Comparison of ENCODE assay signal across 26 cellular contexts in the genomic region with DNA sequence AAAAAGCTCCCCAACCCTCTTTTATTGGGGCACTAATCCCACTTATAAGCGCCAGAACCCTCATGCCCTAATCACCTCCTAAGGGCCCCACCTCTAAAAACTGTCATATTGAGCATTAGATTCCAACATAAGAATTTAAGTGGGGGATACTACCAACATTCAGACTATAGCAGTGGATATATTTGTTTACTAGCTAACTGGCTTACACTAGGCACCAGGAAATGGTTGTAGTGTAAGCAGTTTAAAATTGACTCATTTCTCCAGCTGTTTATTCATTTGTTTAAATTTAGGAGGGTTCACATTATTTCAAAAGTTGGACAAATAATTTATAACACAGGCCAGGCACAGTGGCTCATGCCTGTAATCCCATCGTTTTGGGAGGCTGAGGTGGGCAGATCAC. TPM values are rescaled to one million over a fixed set of nuclear protein-coding genes. Genes with fewer than 3 reads are reported as not detected.
DNase-seq lines count a peak whose midpoint lies in the region; ATAC-seq and TF ChIP-seq lines count a peak whose summit lies in the region.
"Had no signal": no experiment of that assay in that cellular context is flagged by ENCODE, and none has a peak within 500 bp of the region (broad histone marks: within the 10 kb centered on the region; RNA-seq: fewer than 3 reads in every experiment).

No MANE protein-coding gene starts in this region.

- peaks cover 60% of the 10 kb centered on the region for H3K36me3 Mint-ChIP-seq in activated CD8-positive, alpha-beta T cell treated with anti-CD3 and anti-CD28 coated beads for 36 hours (ENCODE audit: low read depth)
- H3K36me3 Mint-ChIP-seq in activated CD8-positive, alpha-beta T cell treated with anti-CD3 and anti-CD28 coated beads, Interleukin-2, amount 10 ng/mL, durations not matched to agents 7 days and 5 days (ENCODE audit: low read depth) = peaks cover 73% of the 10 kb centered on the region
- peaks cover 89% of the 10 kb centered on the region for H3K36me3 Mint-ChIP-seq in CD8-positive, alpha-beta T cell
- H3K36me3 Mint-ChIP-seq in memory B cell (peaks cover 26% of the 10 kb centered on the region), WTC11 (peaks cover 73% of the 10 kb centered on the region)

- H3K27me3 Mint-ChIP-seq in activated CD8-positive, alpha-beta T cell treated with anti-CD3 and anti-CD28 coated beads for 36 hours = no peaks in the 10 kb centered on the region
- H3K27me3 Mint-ChIP-seq in activated CD8-positive, alpha-beta T cell treated with anti-CD3 and anti-CD28 coated beads, Interleukin-2, amount 10 ng/mL, durations not matched to agents 7 days and 5 days (ENCODE audit: low read depth) = no peaks in the 10 kb centered on the region
- no peaks in the 10 kb centered on the region for H3K27me3 Mint-ChIP-seq in CD8-positive, alpha-beta T cell (ENCODE audit: low read depth)
- no peaks in the 10 kb centered on the region for H3K27me3 Mint-ChIP-seq in memory B cell
- H3K27me3 Mint-ChIP-seq in WTC11 (ENCODE audit: low read depth) = no peaks in the 10 kb centered on the region
- H3K27me3 Mint-ChIP-seq: CD4-positive, alpha-beta memory T cell had no signal

- no peak for TF ChIP-seq RAD21 in IMR-90 (IDR thresholded peaks at IDR 0.05; ENCODE audit: low read length)

- no peak overlapping the region for H2BK120ac ChIP-seq in IMR-90 (ENCODE audit: low read depth, low read length)

- H3K4me1 ChIP-seq in CD8-positive, alpha-beta T cell (ENCODE audit: insufficient read depth, low read length) = no peaks in the 10 kb centered on the region
- H3K4me1 ChIP-seq in IMR-90 (ENCODE audit: control insufficient read depth, insufficient read depth, low read length) = no peaks in the 10 kb centered on the region
- H3K4me1 ChIP-seq: A549; BLaER1 treated with 17β-estradiol and CSF1 and Interleukin-3, amounts not matched to agents 10 nM and 100 nM; Caco-2; HAP-1 had no signal

- H2BK5ac ChIP-seq in IMR-90 (ENCODE audit: low read depth, low read length, poor library complexity, severe bottlenecking) = no peak overlapping the region

- H2AK9ac ChIP-seq in IMR-90 (replicated peaks; ENCODE audit: low read depth, low read length, poor library complexity) = no peak overlapping the region

- no peaks in the 10 kb centered on the region for H3K4me1 Mint-ChIP-seq in activated CD8-positive, alpha-beta T cell treated with anti-CD3 and anti-CD28 coated beads for 36 hours (ENCODE audit: low read depth)
- no peaks in the 10 kb centered on the region for H3K4me1 Mint-ChIP-seq in activated CD8-positive, alpha-beta T cell treated with anti-CD3 and anti-CD28 coated beads, Interleukin-2, amount 10 ng/mL, durations not matched to agents 7 days and 5 days (ENCODE audit: low read depth)
- H3K4me1 Mint-ChIP-seq in CD8-positive, alpha-beta T cell (ENCODE audit: low read depth) = peaks cover 3% of the 10 kb centered on the region
- H3K4me1 Mint-ChIP-seq in memory B cell (peaks cover 3% of the 10 kb centered on the region), WTC11 (no peaks in the 10 kb centered on the region)

- H3K9me3 Mint-ChIP-seq in activated CD8-positive, alpha-beta T cell treated with anti-CD3 and anti-CD28 coated beads for 36 hours = peaks cover 1% of the 10 kb centered on the region
- H3K9me3 Mint-ChIP-seq in activated CD8-positive, alpha-beta T cell treated with anti-CD3 and anti-CD28 coated beads, Interleukin-2, amount 10 ng/mL, durations not matched to agents 7 days and 5 days (ENCODE audit: insufficient read depth) = no peaks in the 10 kb centered on the region
- no peaks in the 10 kb centered on the region for H3K9me3 Mint-ChIP-seq in CD8-positive, alpha-beta T cell
- H3K9me3 Mint-ChIP-seq in memory B cell (no peaks in the 10 kb centered on the region), WTC11 (peaks cover 5% of the 10 kb centered on the region; the same call in 1 of the 2 replicates)
- H3K9me3 Mint-ChIP-seq: CD4-positive, alpha-beta memory T cell had no signal

- no peak overlapping the region for H2BK20ac ChIP-seq in IMR-90 (ENCODE audit: low read depth, low read length)

- H3K79me1 ChIP-seq in IMR-90 (ENCODE audit: low read depth in 1 of 2, low read length in 2 of 2) = no peaks in the 10 kb centered on the region; a peak in 1 of 4 replicates

- CTCF ChIA-PET in activated CD8-positive, alpha-beta T cell treated with anti-CD3 and anti-CD28 coated beads for 36 hours (lab: Charles Lee) = no interaction called here
- CTCF ChIA-PET in activated CD8-positive, alpha-beta T cell treated with anti-CD3 and anti-CD28 coated beads, Interleukin-2, amount 10 ng/mL, durations not matched to agents 7 days and 5 days (lab: Charles Lee) = interaction anchor here (0.6 kb wide), 1 partner anchor 22 kb away, joined by 3 read pairs; no protein-coding TSS in a partner anchor
- CTCF ChIA-PET in CD8-positive, alpha-beta T cell (lab: Charles Lee) = no interaction called here
- CTCF ChIA-PET in IMR-90 (lab: Yijun Ruan, JAX) (interaction anchor here (1.4 kb wide), 1 partner anchor 11 kb away, joined by 5 read pairs; no protein-coding TSS in a partner anchor), WTC11 (lab: Charles Lee) (no interaction called here)

- no peaks in the 10 kb centered on the region for H3K9me1 ChIP-seq in IMR-90 (ENCODE audit: insufficient read depth, low read length)

- H3K27ac Mint-ChIP-seq in activated CD8-positive, alpha-beta T cell treated with anti-CD3 and anti-CD28 coated beads for 36 hours = peak overlapping the region; percentile 41
- no peak overlapping the region for H3K27ac Mint-ChIP-seq in activated CD8-positive, alpha-beta T cell treated with anti-CD3 and anti-CD28 coated beads, Interleukin-2, amount 10 ng/mL, durations not matched to agents 7 days and 5 days
- H3K27ac Mint-ChIP-seq in CD8-positive, alpha-beta T cell = peak overlapping the region; percentile 57
- H3K27ac Mint-ChIP-seq in memory B cell = peak overlapping the region; percentile 28
- H3K27ac Mint-ChIP-seq in WTC11 = no peak overlapping the region

- DNase-seq in activated CD8-positive, alpha-beta T cell treated with anti-CD3 and anti-CD28 coated beads for 36 hours = no peak
- no peak for DNase-seq in activated CD8-positive, alpha-beta T cell treated with anti-CD3 and anti-CD28 coated beads, Interleukin-2, amount 10 ng/mL, durations not matched to agents 7 days and 5 days
- DNase-seq in CD8-positive, alpha-beta T cell = no peak
- DNase-seq in IMR-90 (no peak), memory B cell (ENCODE audit: low spot score in 2 of 2) (no peak), WTC11 (ENCODE audit: low spot score) (no peak), H4 (ENCODE audit: low spot score) (no peak)
- DNase-seq: AML-193; Caco-2; CD4-positive, alpha-beta memory T cell; GM23248; NCI-H1092 treated with DMSO at 0.1 percent for 48 hours; NCI-H1436; NCI-H187; NCI-H2081 treated with DMSO at 0.1 percent for 48 hours; NCI-H2171; NCI-H226; NCI-H510A; NCI-H69; SHP77 had no signal

- peaks cover 54% of the 10 kb centered on the region for H3K36me3 ChIP-seq in CD8-positive, alpha-beta T cell (ENCODE audit: insufficient read depth, low read length)
- peaks cover 41% of the 10 kb centered on the region for H3K36me3 ChIP-seq in IMR-90 (ENCODE audit: control insufficient read depth, insufficient read depth, low read length)

- H3K18ac ChIP-seq in IMR-90 (ENCODE audit: low read depth, low read length) = no peak overlapping the region

- H3K27ac ChIP-seq in CD8-positive, alpha-beta T cell (ENCODE audit: low read depth, low read length) = no peak overlapping the region
- H3K27ac ChIP-seq in IMR-90 (ENCODE audit: insufficient read depth, low read length) = no peak overlapping the region
- H3K27ac ChIP-seq: A549; BLaER1 treated with 17β-estradiol and CSF1 and Interleukin-3, amounts not matched to agents 10 nM and 100 nM; GM23248; RWPE1 had no signal

- H3K27me3 ChIP-seq in CD8-positive, alpha-beta T cell (ENCODE audit: insufficient read depth, low read length) = no peaks in the 10 kb centered on the region
- no peaks in the 10 kb centered on the region for H3K27me3 ChIP-seq in IMR-90 (ENCODE audit: control insufficient read depth, insufficient read depth, low read length)
- H3K27me3 ChIP-seq: BLaER1 treated with 17β-estradiol and CSF1 and Interleukin-3, amounts not matched to agents 10 nM and 100 nM had no signal

- no peaks in the 10 kb centered on the region for H4K20me1 ChIP-seq in IMR-90 (ENCODE audit: insufficient read depth, low read length)

- H2AFZ ChIP-seq in IMR-90 (replicated peaks; ENCODE audit: low read length, poor library complexity) = no peak overlapping the region
- H2AFZ ChIP-seq: GM23248 had no signal

- POLR2A ChIA-PET in activated CD8-positive, alpha-beta T cell treated with anti-CD3 and anti-CD28 coated beads for 36 hours (lab: Charles Lee) = interaction anchor here (1.5 to 1.7 kb wide), 2 partner anchors 21 to 29 kb away, joined by 3 to 10 read pairs; no protein-coding TSS in a partner anchor
- POLR2A ChIA-PET in activated CD8-positive, alpha-beta T cell treated with anti-CD3 and anti-CD28 coated beads, Interleukin-2, amount 10 ng/mL, durations not matched to agents 7 days and 5 days (lab: Charles Lee) = interaction anchor here (1.1 to 1.5 kb wide), 2 partner anchors 29 to 33 kb away, joined by 3 to 6 read pairs; no protein-coding TSS in a partner anchor
- POLR2A ChIA-PET in CD8-positive, alpha-beta T cell (lab: Charles Lee) = interaction anchor here (1.2 kb wide), 1 partner anchor 23 kb away, joined by 10 read pairs; a partner anchor contains a TSS
- POLR2A ChIA-PET in IMR-90 (lab: Charles Lee; ENCODE audit: unreplicated experiment) = no interaction called here
- POLR2A ChIA-PET in WTC11 (lab: Charles Lee) = interaction anchor here (0.6 kb wide), 2 partner anchors 13 to 46 kb away, joined by 3 to 7 read pairs; no protein-coding TSS in a partner anchor

- WGBS in IMR-90 (ENCODE audit: extremely low coverage in 2 of 2, insufficient read length in 1 of 2), 2 experiments = no CpG with 5 or more reads among the region's 2 CpGs

- no TSS peak for BruUV-seq in IMR-90 (replicated peaks; lab: Mats Ljungman, UMichigan)

- intact Hi-C loops in activated CD8-positive, alpha-beta T cell treated with anti-CD3 and anti-CD28 coated beads for 36 hours (cut with micrococcal nuclease) = no loop called here
- intact Hi-C loops in CD8-positive, alpha-beta T cell (cut with DNase I, micrococcal nuclease) = no loop called here
- intact Hi-C loops in IMR-90 (cut with micrococcal nuclease) = no loop called here

- peak overlapping the region; percentile 3; the same call in 1 of the 2 replicates for H3K4me2 ChIP-seq in IMR-90 (ENCODE audit: low read depth, low read length)
- H3K4me2 ChIP-seq: A549; BLaER1 treated with 17β-estradiol and CSF1 and Interleukin-3, amounts not matched to agents 10 nM and 100 nM had no signal

- no peak overlapping the region for H3K56ac ChIP-seq in IMR-90 (ENCODE audit: extremely low read depth, insufficient read depth, low read length)

- H4K5ac ChIP-seq in IMR-90 (ENCODE audit: low read depth, low read length) = no peak overlapping the region

- no peak overlapping the region for H4K91ac ChIP-seq in IMR-90 (ENCODE audit: insufficient read depth, low read depth, low read length)

- no peak overlapping the region for H3K9ac ChIP-seq in IMR-90 (ENCODE audit: low read depth, low read length)
- H3K9ac ChIP-seq: BLaER1 treated with 17β-estradiol and CSF1 and Interleukin-3, amounts not matched to agents 10 nM and 100 nM; GM23248 had no signal

- H3K4me3 ChIP-seq in CD8-positive, alpha-beta T cell (ENCODE audit: low read depth, low read length) = no peak overlapping the region
- no peak overlapping the region for H3K4me3 ChIP-seq in IMR-90 (ENCODE audit: insufficient read depth, low read depth, low read length)
- H3K4me3 ChIP-seq: A549; BLaER1 treated with 17β-estradiol and CSF1 and Interleukin-3, amounts not matched to agents 10 nM and 100 nM; GM23248; HAP-1 had no signal

- no peak overlapping the region for H2AK5ac ChIP-seq in IMR-90 (ENCODE audit: low read depth, low read length)

- H4K8ac ChIP-seq in IMR-90 (ENCODE audit: low read depth in 2 of 2, low read length in 2 of 2) = no peak overlapping the region

- H3K14ac ChIP-seq in IMR-90 (replicated peaks; ENCODE audit: low read depth, low read length) = no peak overlapping the region

- no peak overlapping the region for H3K4ac ChIP-seq in IMR-90 (ENCODE audit: low read depth, low read length)

- H3K9me3 ChIP-seq in CD8-positive, alpha-beta T cell (ENCODE audit: low read length) = no peaks in the 10 kb centered on the region
- no peaks in the 10 kb centered on the region for H3K9me3 ChIP-seq in IMR-90 (ENCODE audit: control insufficient read depth, insufficient read depth, low read length)
- H3K9me3 ChIP-seq: A549, Caco-2, HAP-1 had no signal

- no peak for ATAC-seq in activated CD8-positive, alpha-beta T cell treated with anti-CD3 and anti-CD28 coated beads for 36 hours
- no peak for ATAC-seq in activated CD8-positive, alpha-beta T cell treated with anti-CD3 and anti-CD28 coated beads, Interleukin-2, amount 10 ng/mL, durations not matched to agents 7 days and 5 days
- ATAC-seq in CD8-positive, alpha-beta T cell = no peak
- peak; percentile 93 for ATAC-seq in IMR-90 (ENCODE audit: low read depth)
- no peak for ATAC-seq in memory B cell (ENCODE audit: low read depth)
- ATAC-seq in WTC11 = no peak
- ATAC-seq: A549, Panc1 had no signal

- in situ Hi-C loops in IMR-90 (cut with MboI; ENCODE audit: low sequenced_read_pairs) = no loop called here

- H3K23ac ChIP-seq in IMR-90 (ENCODE audit: low read depth, low read length) = no peak overlapping the region

- H2BK15ac ChIP-seq in IMR-90 (ENCODE audit: low read depth, low read length) = no peak overlapping the region

- no peak for TF ChIP-seq CTCF in activated CD8-positive, alpha-beta T cell treated with anti-CD3 and anti-CD28 coated beads for 36 hours (IDR thresholded peaks at IDR 0.05)
- TF ChIP-seq CTCF in CD8-positive, alpha-beta T cell (IDR thresholded peaks at IDR 0.05) = no peak
- TF ChIP-seq CTCF in IMR-90 (conservative IDR thresholded peaks at IDR 0.05; ENCODE audit: low read depth, low read length) (no peak), WTC11 (IDR thresholded peaks at IDR 0.05) (no peak)

- dilution Hi-C loops in IMR-90 (cut with HindIII; ENCODE audit: low sequenced_read_pairs, unreplicated experiment) = no loop called here

- no peak overlapping the region for H3K4me3 Mint-ChIP-seq in activated CD8-positive, alpha-beta T cell treated with anti-CD3 and anti-CD28 coated beads for 36 hours
- H3K4me3 Mint-ChIP-seq in activated CD8-positive, alpha-beta T cell treated with anti-CD3 and anti-CD28 coated beads, Interleukin-2, amount 10 ng/mL, durations not matched to agents 7 days and 5 days = no peak overlapping the region
- H3K4me3 Mint-ChIP-seq in CD8-positive, alpha-beta T cell = no peak overlapping the region
- H3K4me3 Mint-ChIP-seq in memory B cell (no peak overlapping the region), WTC11 (no peak overlapping the region)
- H3K4me3 Mint-ChIP-seq: CD4-positive, alpha-beta memory T cell had no signal

- TF ChIP-seq POLR2A in IMR-90 (IDR thresholded peaks at IDR 0.05; ENCODE audit: low read depth, low read length) = no peak

RNA-seq across cellular contexts. Expression of a gene that starts 22.9 kb away (rescaled TPM):
- 10 to 100 TPM; 42.1 to 43.2 TPM for total RNA-seq in activated CD8-positive, alpha-beta T cell treated with anti-CD3 and anti-CD28 coated beads for 36 hours
- 10 to 100 TPM; 51.7 to 54.3 TPM for total RNA-seq in activated CD8-positive, alpha-beta T cell treated with anti-CD3 and anti-CD28 coated beads, Interleukin-2, amount 10 ng/mL, durations not matched to agents 7 days and 5 days
- 10 to 100 TPM; 35.7 to 37.0 TPM for total RNA-seq in CD8-positive, alpha-beta T cell
- total RNA-seq in IMR-90 (2012; rRNA removed) (34.7 and 39.8 TPM in 2 replicates), WTC11 (2021) (24.1 to 32.4 TPM (median 28.2 TPM) in 3 replicates)
- polyA plus RNA-seq in IMR-90 (2012; rRNA removed) = 12.7 and 15.0 TPM in 2 replicates
- 4.3 and 6.3 TPM in 2 replicates for polyA plus RNA-seq in IMR-90 (2012; cell fraction: cytosol; rRNA removed)
- 12.2 and 32.1 TPM in 2 replicates for polyA plus RNA-seq in IMR-90 (2012; cell fraction: nucleus; rRNA removed; ENCODE audit: low replicate concordance)
- 17.0 and 17.4 TPM in 2 replicates for total RNA-seq in H4 (2014; rRNA removed; shearing (Covaris generic))

RNA-seq across cellular contexts. Expression of a gene that starts 32.3 kb away (rescaled TPM):
- 10 to 100 TPM; 21.1 to 23.2 TPM for total RNA-seq in activated CD8-positive, alpha-beta T cell treated with anti-CD3 and anti-CD28 coated beads for 36 hours
- 10 to 100 TPM; 32.4 to 33.1 TPM for total RNA-seq in activated CD8-positive, alpha-beta T cell treated with anti-CD3 and anti-CD28 coated beads, Interleukin-2, amount 10 ng/mL, durations not matched to agents 7 days and 5 days
- total RNA-seq in CD8-positive, alpha-beta T cell = 10 to 100 TPM in 1 of 2 experiments, 1 to 10 TPM in 1; 8.9 to 10.9 TPM
- total RNA-seq in IMR-90 (2012; rRNA removed) (1.6 and 4.2 TPM in 2 replicates), WTC11 (2021) (5.6 to 6.4 TPM (median 5.7 TPM) in 3 replicates)
- polyA plus RNA-seq in IMR-90 (2012; rRNA removed) = 1.3 and 1.5 TPM in 2 replicates
- polyA plus RNA-seq in IMR-90 (2012; cell fraction: cytosol; rRNA removed) = 1.1 and 1.2 TPM in 2 replicates
- 1.1 and 1.3 TPM in 2 replicates for polyA plus RNA-seq in IMR-90 (2012; cell fraction: nucleus; rRNA removed; ENCODE audit: low replicate concordance)
- total RNA-seq in H4 (2014; rRNA removed; shearing (Covaris generic)) = not detected in 2 replicates
- total RNA-seq: SK-MEL-5 had no signal

RNA-seq across cellular contexts. Expression of a gene that starts 36.4 kb away (rescaled TPM):
- total RNA-seq in activated CD8-positive, alpha-beta T cell treated with anti-CD3 and anti-CD28 coated beads for 36 hours = over 10,000 TPM; 15,479 to 15,634 TPM
- 1,000 to 10,000 TPM; 7,075 to 7,486 TPM for total RNA-seq in activated CD8-positive, alpha-beta T cell treated with anti-CD3 and anti-CD28 coated beads, Interleukin-2, amount 10 ng/mL, durations not matched to agents 7 days and 5 days
- over 10,000 TPM; 16,418 to 17,118 TPM for total RNA-seq in CD8-positive, alpha-beta T cell
- total RNA-seq in IMR-90 (2012; rRNA removed) (28,223 and 30,152 TPM in 2 replicates), WTC11 (2021) (11,564 to 13,111 TPM (median 12,917 TPM) in 3 replicates)
- 11,870 and 14,757 TPM in 2 replicates for polyA plus RNA-seq in IMR-90 (2012; rRNA removed)
- 7,454 and 10,082 TPM in 2 replicates for polyA plus RNA-seq in IMR-90 (2012; cell fraction: cytosol; rRNA removed)
- 1,642 and 5,672 TPM in 2 replicates for polyA plus RNA-seq in IMR-90 (2012; cell fraction: nucleus; rRNA removed; ENCODE audit: low replicate concordance)
- 10,897 and 11,774 TPM in 2 replicates for total RNA-seq in H4 (2014; rRNA removed; shearing (Covaris generic))

Comparison
In these comparisons a context has a peak if more than half of its experiments do, and no peak if none do; other contexts are left out.
1. H3K27ac Mint-ChIP-seq: peak in activated CD8-positive, alpha-beta T cell treated with anti-CD3 and anti-CD28 coated beads for 36 hours (single experiment), CD8-positive, alpha-beta T cell (single experiment) and memory B cell (single experiment); none in activated CD8-positive, alpha-beta T cell treated with anti-CD3 and anti-CD28 coated beads, Interleukin-2, amount 10 ng/mL, durations not matched to agents 7 days and 5 days (single experiment) and WTC11 (single experiment).
2. CTCF ChIA-PET loops: an anchor here in activated CD8-positive, alpha-beta T cell treated with anti-CD3 and anti-CD28 coated beads, Interleukin-2, amount 10 ng/mL, durations not matched to agents 7 days and 5 days (0.6 kb wide) and IMR-90 (1.4 kb wide); none called in activated CD8-positive, alpha-beta T cell treated with anti-CD3 and anti-CD28 coated beads for 36 hours, CD8-positive, alpha-beta T cell and WTC11.